In the genomic region with DNA sequence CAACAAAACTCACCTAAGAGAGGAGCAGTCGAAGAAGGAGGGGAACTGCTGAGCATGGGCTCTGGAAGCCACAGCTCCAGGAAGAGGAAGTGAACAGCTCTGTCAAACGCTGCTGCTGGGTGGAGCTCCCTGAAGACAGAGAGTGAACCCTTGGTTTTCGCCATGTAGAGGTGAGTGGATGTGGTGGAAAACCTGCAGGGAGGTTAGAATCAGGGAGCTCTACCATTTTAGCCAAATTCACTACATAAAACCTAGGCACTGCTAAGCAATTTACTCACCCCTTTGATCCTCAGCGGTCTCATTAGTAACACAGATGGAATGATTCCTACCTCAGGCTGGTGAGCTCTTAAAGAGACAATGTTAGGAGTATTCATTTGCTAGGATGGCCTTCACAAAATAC, we compare ENCODE assay signal across 1 cellular context.
TF ChIP-seq lines count a peak whose summit lies in the region.

No MANE protein-coding gene starts in this region.

TF ChIP-seq in IMR-90, 13 proteins besides CTCF, POLR2A, EP300 and RAD21:
- TF ChIP-seq NFE2L2 (IDR thresholded peaks at IDR 0.05; ENCODE audit: low read depth, low read length) = no peak
- TF ChIP-seq, protein P1, sequence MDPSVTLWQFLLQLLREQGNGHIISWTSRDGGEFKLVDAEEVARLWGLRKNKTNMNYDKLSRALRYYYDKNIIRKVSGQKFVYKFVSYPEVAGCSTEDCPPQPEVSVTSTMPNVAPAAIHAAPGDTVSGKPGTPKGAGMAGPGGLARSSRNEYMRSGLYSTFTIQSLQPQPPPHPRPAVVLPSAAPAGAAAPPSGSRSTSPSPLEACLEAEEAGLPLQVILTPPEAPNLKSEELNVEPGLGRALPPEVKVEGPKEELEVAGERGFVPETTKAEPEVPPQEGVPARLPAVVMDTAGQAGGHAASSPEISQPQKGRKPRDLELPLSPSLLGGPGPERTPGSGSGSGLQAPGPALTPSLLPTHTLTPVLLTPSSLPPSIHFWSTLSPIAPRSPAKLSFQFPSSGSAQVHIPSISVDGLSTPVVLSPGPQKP (IDR thresholded peaks at IDR 0.05; ENCODE audit: borderline replicate concordance, low read depth, low read length) = no peak
- no peak for TF ChIP-seq FOS (IDR thresholded peaks at IDR 0.05; ENCODE audit: low read depth, low read length)
- no peak for TF ChIP-seq SMC3 (IDR thresholded peaks at IDR 0.05; ENCODE audit: low read depth, low read length)
- TF ChIP-seq RFX5 (IDR thresholded peaks at IDR 0.05; ENCODE audit: low read depth, low read length) = no peak
- TF ChIP-seq MAZ (IDR thresholded peaks at IDR 0.05; ENCODE audit: borderline replicate concordance, low read depth, low read length) = no peak
- TF ChIP-seq CEBPB (IDR thresholded peaks at IDR 0.05; ENCODE audit: low read depth, low read length) = no peak
- TF ChIP-seq, protein P2, sequence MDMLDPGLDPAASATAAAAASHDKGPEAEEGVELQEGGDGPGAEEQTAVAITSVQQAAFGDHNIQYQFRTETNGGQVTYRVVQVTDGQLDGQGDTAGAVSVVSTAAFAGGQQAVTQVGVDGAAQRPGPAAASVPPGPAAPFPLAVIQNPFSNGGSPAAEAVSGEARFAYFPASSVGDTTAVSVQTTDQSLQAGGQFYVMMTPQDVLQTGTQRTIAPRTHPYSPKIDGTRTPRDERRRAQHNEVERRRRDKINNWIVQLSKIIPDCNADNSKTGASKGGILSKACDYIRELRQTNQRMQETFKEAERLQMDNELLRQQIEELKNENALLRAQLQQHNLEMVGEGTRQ (IDR thresholded peaks at IDR 0.05; ENCODE audit: low read depth, low read length) = no peak
- no peak for TF ChIP-seq BHLHE40 (IDR thresholded peaks at IDR 0.05; ENCODE audit: low read depth, low read length)
- TF ChIP-seq MAFK (IDR thresholded peaks at IDR 0.05; ENCODE audit: low read depth, low read length) = no peak
- TF ChIP-seq MXI1 (IDR thresholded peaks at IDR 0.05; ENCODE audit: borderline replicate concordance, low read depth, low read length) = no peak
- TF ChIP-seq RCOR1 (IDR thresholded peaks at IDR 0.05; ENCODE audit: insufficient replicate concordance, low read length) = no peak
